Comparison of ENCODE assay signal across 1 cellular context in the genomic region with DNA sequence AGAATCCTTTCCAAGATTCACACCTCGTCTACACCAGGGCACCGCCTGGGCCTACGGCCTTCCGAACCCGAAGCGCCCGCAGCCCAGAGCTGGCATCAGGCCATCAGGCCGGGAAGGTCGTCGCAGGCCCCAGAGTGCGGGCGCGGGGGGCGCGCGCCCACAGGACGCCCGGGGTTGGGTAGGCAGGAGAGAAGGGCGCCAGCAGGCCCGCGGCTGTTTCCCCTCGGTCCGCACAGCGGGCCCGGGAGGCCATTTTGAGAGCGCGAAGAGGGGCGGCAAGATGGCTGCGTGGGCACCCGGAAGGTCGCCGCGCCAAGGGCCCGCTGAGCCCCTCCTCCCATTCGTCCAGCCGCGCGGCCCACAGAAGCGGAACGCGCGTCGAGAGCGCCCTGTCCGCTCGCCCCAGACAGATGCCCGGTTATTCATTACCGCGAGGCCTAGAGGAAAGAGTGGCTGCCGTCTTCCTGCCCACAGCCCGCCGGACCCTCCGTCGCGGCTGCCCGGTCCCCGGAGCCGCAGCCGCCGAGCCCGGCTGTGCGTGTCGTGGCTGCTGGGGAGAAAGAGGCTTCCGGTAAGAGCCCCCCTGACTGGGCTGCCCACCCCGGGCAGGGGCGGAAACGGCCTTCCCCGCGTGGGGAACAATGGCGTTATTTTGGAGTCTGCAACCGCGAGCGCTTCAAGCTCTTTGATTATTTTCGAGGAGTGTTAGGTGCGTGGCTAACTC.
A peak's percentile ranks its signal among the peaks of the same experiment; 100 is the strongest.
TF ChIP-seq lines count a peak whose summit lies in the region.

No MANE protein-coding gene starts in this region.

TF ChIP-seq in GM12878, 131 proteins besides CTCF, POLR2A, EP300 and RAD21:
- TF ChIP-seq, protein P1, sequence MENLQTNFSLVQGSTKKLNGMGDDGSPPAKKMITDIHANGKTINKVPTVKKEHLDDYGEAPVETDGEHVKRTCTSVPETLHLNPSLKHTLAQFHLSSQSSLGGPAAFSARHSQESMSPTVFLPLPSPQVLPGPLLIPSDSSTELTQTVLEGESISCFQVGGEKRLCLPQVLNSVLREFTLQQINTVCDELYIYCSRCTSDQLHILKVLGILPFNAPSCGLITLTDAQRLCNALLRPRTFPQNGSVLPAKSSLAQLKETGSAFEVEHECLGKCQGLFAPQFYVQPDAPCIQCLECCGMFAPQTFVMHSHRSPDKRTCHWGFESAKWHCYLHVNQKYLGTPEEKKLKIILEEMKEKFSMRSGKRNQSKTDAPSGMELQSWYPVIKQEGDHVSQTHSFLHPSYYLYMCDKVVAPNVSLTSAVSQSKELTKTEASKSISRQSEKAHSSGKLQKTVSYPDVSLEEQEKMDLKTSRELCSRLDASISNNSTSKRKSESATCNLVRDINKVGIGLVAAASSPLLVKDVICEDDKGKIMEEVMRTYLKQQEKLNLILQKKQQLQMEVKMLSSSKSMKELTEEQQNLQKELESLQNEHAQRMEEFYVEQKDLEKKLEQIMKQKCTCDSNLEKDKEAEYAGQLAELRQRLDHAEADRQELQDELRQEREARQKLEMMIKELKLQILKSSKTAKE (IDR thresholded peaks at IDR 0.05; ENCODE audit: low read depth, poor library complexity, severe bottlenecking): no peak
- no peak for TF ChIP-seq ZSCAN29 (IDR thresholded peaks at IDR 0.05)
- no peak for TF ChIP-seq PAX5 (IDR thresholded peaks at IDR 0.05; ENCODE audit: borderline replicate concordance, low read depth, low read length)
- TF ChIP-seq E2F8 (IDR thresholded peaks at IDR 0.05; ENCODE audit: low read depth, partially characterized antibody): no peak
- no peak for TF ChIP-seq SIX5 (IDR thresholded peaks at IDR 0.05; ENCODE audit: low read depth, low read length, severe bottlenecking)
- TF ChIP-seq CBX3 (IDR thresholded peaks at IDR 0.05; ENCODE audit: borderline replicate concordance, low read depth): no peak
- TF ChIP-seq GATAD2B (conservative IDR thresholded peaks at IDR 0.05; ENCODE audit: low read depth): no peak
- TF ChIP-seq MEF2A (IDR thresholded peaks at IDR 0.05; ENCODE audit: insufficient read depth, low read depth, low read length): no peak
- TF ChIP-seq YY1 (IDR thresholded peaks at IDR 0.05; ENCODE audit: low read depth, low read length): peak; percentile 91
TF ChIP-seq in GM12878: peak in this region for 1.
